In genomic region chr1:119140177-119141019, GRCh38 we compare ENCODE assay signal across 8 cellular contexts. TPM values are rescaled to one million over a fixed set of nuclear protein-coding genes. Genes with fewer than 3 reads are reported as not detected.
DNase-seq lines count a peak whose midpoint lies in the region; ATAC-seq and TF ChIP-seq lines count a peak whose summit lies in the region.

Gene WARS2 (minus strand): TSS chr1:119140653. CDS start chr1:119140644, 9 bp downstream.

- H3K36me3 Mint-ChIP-seq in CD4-positive, alpha-beta T cell (ENCODE audit: low read depth): peaks cover 6% of the 10 kb centered on the region

- intact Hi-C loops in CD4-positive, alpha-beta T cell (cut with DNase I, micrococcal nuclease): loop anchor here (10.0 kb wide), 2 partner anchors 1246 to 1536 kb away; partner anchors contain the start of gene TENT5C (in 1 of the 2)
- intact Hi-C loops in right lobe of liver (cut with DNase I): no loop called here

- H3K4me3 Mint-ChIP-seq in CD4-positive, alpha-beta T cell: no peak within 1 kb of the TSS

- peaks cover 0 to 15% (median 7%) of the 10 kb centered on the region in 4 donors for H3K4me1 ChIP-seq in right lobe of liver

- H3K27ac ChIP-seq in CD4-positive, alpha-beta T cell (ENCODE audit: low read depth, low read length): peak within 1 kb of the TSS; percentile 97
- peak within 1 kb of the TSS; percentile 92 to 98 (median 97) for H3K27ac ChIP-seq in right lobe of liver

- H3K9me3 Mint-ChIP-seq in CD4-positive, alpha-beta T cell: no peaks in the 10 kb centered on the region

- ATAC-seq in CD4-positive, alpha-beta T cell (ENCODE audit: poor library complexity): peak; percentile 91
- peak; percentile 93 for ATAC-seq in GM19452 (IDR thresholded peaks at IDR 0.05; ENCODE audit: unreplicated experiment)
- peak; percentile 77 for ATAC-seq in HG03575 (IDR thresholded peaks at IDR 0.05; ENCODE audit: extremely low read depth, insufficient number of reproducible peaks, low FRiP score, unreplicated experiment)
- peak; percentile 99 to 100 (median 99) for ATAC-seq in right lobe of liver

- H3K27me3 Mint-ChIP-seq in CD4-positive, alpha-beta T cell: no peaks in the 10 kb centered on the region

- no peaks in the 10 kb centered on the region for H3K36me3 ChIP-seq in right lobe of liver

- POLR2A ChIA-PET in CD4-positive, alpha-beta T cell (lab: Charles Lee): interaction anchor here (1.0 to 1.6 kb wide), 3 partner anchors 9 to 1773 kb away, joined by 3 to 8 read pairs (median 4); partner anchors contain the start of genes MAN1A2 and SEC22B

- CTCF ChIA-PET in CD4-positive, alpha-beta T cell (lab: Charles Lee): interaction anchor here (1.5 to 1.7 kb wide), 2 partner anchors 9 to 13 kb away, joined by 3 read pairs; no protein-coding TSS in a partner anchor

- H3K27ac Mint-ChIP-seq in CD4-positive, alpha-beta T cell: no peak within 1 kb of the TSS

- peak within 1 kb of the TSS; percentile 48 to 69 (median 68) for H3K4me3 ChIP-seq in right lobe of liver

- 0% methylated on average over 29 of the region's 50 CpGs for WGBS in right lobe of liver (ENCODE audit: insufficient coverage, low coverage, low lambda C conversion rate, missing lambda C conversion rate)

- no peaks in the 10 kb centered on the region for H3K27me3 ChIP-seq in CD4-positive, alpha-beta T cell (ENCODE audit: control insufficient read depth, insufficient read depth, low read length)
- no peaks in the 10 kb centered on the region for H3K27me3 ChIP-seq in right lobe of liver

- no peak for TF ChIP-seq CTCF in CD4-positive, alpha-beta T cell (IDR thresholded peaks at IDR 0.05)
- no peak for TF ChIP-seq CTCF in right lobe of liver (IDR thresholded peaks at IDR 0.05)

- H3K4me1 Mint-ChIP-seq in CD4-positive, alpha-beta T cell (ENCODE audit: low read depth): peaks cover 18% of the 10 kb centered on the region

- H3K9me3 ChIP-seq in CD4-positive, alpha-beta T cell (ENCODE audit: control insufficient read depth, low read length): no peaks in the 10 kb centered on the region
- no peaks in the 10 kb centered on the region for H3K9me3 ChIP-seq in right lobe of liver

- TF ChIP-seq POLR2A in right lobe of liver (IDR thresholded peaks at IDR 0.05): peak; percentile 78

- peak; percentile 85 to 94 (median 89) for DNase-seq in CD4-positive, alpha-beta T cell
- DNase-seq in NCI-H82 (lab: John Stamatoyannopoulos, UW) (peak; percentile 99), ecto neural progenitor cell (ENCODE audit: low spot score) (peak; percentile 95), right lobe of liver (peak; percentile 94 to 97 (median 96))
- peak; percentile 88 to 91 for DNase-seq in activated CD4-positive, alpha-beta T cell treated with anti-CD3 and anti-CD28 coated beads, Interleukin-2, amount 50 U/mL, for 48 hours
- DNase-seq in stimulated activated CD4-positive, alpha-beta T cell treated with anti-CD3 and anti-CD28 coated beads, Interleukin-4, amount 100 ng/mL, for 4 hours: peak; percentile 82 to 94

RNA-seq across cellular contexts. Expression of gene WARS2, which starts in this region (rescaled TPM):
- 10 to 100 TPM; 15.8 to 16.5 TPM for total RNA-seq in CD4-positive, alpha-beta T cell
- total RNA-seq in right lobe of liver: 1 to 10 TPM; 4.3 to 8.7 (median 6.2) TPM

Comparison
In these comparisons a context has a peak if more than half of its experiments do, and no peak if none do; other contexts are left out.
1. Peak in every context shown above with its lines: DNase-seq, ATAC-seq, H3K4me3 ChIP-seq and H3K27ac ChIP-seq.
2. intact Hi-C loops: an anchor here in CD4-positive, alpha-beta T cell (10.0 kb wide); none called in right lobe of liver.